In genomic region chr15:42207674-42208579, GRCh38 we compare ENCODE assay signal across 1 cellular context.
TF ChIP-seq lines count a peak whose summit lies in the region.

TSS of gene VPS39 (minus strand) at chr15:42208304. CDS start at chr15:42208153, 151 bp downstream.

TF ChIP-seq in HepG2, 621 proteins besides CTCF, POLR2A, EP300 and RAD21 (continued from another document and continues in another):
- TF ChIP-seq SMAD3 (CRISPR knock-in tag; IDR thresholded peaks at IDR 0.05) (no peak; the same call in 1 of the 2 replicates), REL (CRISPR knock-in tag; conservative IDR thresholded peaks at IDR 0.05) (no peak), CEBPZ (IDR thresholded peaks at IDR 0.05; ENCODE audit: low read length) (no peak), CCAR2 (optimal IDR thresholded peaks at IDR 0.05; ENCODE audit: low read depth, low read length) (no peak), SMARCE1 (IDR thresholded peaks at IDR 0.05; ENCODE audit: borderline replicate concordance) (no peak), THYN1 (CRISPR knock-in tag; IDR thresholded peaks at IDR 0.05; ENCODE audit: borderline replicate concordance, low read depth) (no peak), PCBP2 (optimal IDR thresholded peaks at IDR 0.05; ENCODE audit: low read depth, low read length, poor library complexity, severe bottlenecking) (no peak), ZNF879 (CRISPR knock-in tag; IDR thresholded peaks at IDR 0.05) (no peak), MEIS2 (CRISPR knock-in tag; IDR thresholded peaks at IDR 0.05) (0 out of 2 replicates have a peak, but pooled peaks have one; percentile 17), NCOA1 (CRISPR knock-in tag; IDR thresholded peaks at IDR 0.05) (no peak), NR3C1 (CRISPR knock-in tag; IDR thresholded peaks at IDR 0.05) (no peak), PBX2 (CRISPR knock-in tag; IDR thresholded peaks at IDR 0.05) (no peak), ZNF792 (CRISPR knock-in tag; IDR thresholded peaks at IDR 0.05) (no peak), ZKSCAN1 (IDR thresholded peaks at IDR 0.05; ENCODE audit: low read length) (no peak), TP53 (CRISPR knock-in tag; conservative IDR thresholded peaks at IDR 0.05) (0 out of 2 replicates have a peak, but pooled peaks have one; percentile 36), GMEB1 (CRISPR knock-in tag; IDR thresholded peaks at IDR 0.05; ENCODE audit: borderline replicate concordance) (no peak), RNF2 (conservative IDR thresholded peaks at IDR 0.05; ENCODE audit: low read depth) (no peak), ZNF773 (CRISPR knock-in tag; IDR thresholded peaks at IDR 0.05; ENCODE audit: borderline replicate concordance) (no peak), CENPBD1 (CRISPR knock-in tag; IDR thresholded peaks at IDR 0.05; ENCODE audit: borderline replicate concordance, low read depth) (no peak), SKI (IDR thresholded peaks at IDR 0.05; ENCODE audit: partially characterized antibody) (no peak), PRPF4 (IDR thresholded peaks at IDR 0.05; ENCODE audit: low read depth, low read length, poor library complexity, severe bottlenecking) (no peak), PAWR (CRISPR knock-in tag; IDR thresholded peaks at IDR 0.05; ENCODE audit: borderline replicate concordance) (no peak), NFATC3 (CRISPR knock-in tag; IDR thresholded peaks at IDR 0.05) (no peak), HMGXB4 (CRISPR knock-in tag; IDR thresholded peaks at IDR 0.05; ENCODE audit: borderline replicate concordance in 1 of 2, low read depth in 1 of 2) (peak in 1 of 2 experiments; percentile 68; a peak in 2 of 4 replicates), KMT2B (CRISPR knock-in tag; IDR thresholded peaks at IDR 0.05) (0 out of 2 replicates have a peak, but pooled peaks have one; percentile 76), ZNF234 (CRISPR knock-in tag; conservative IDR thresholded peaks at IDR 0.05) (no peak), ARNT (IDR thresholded peaks at IDR 0.05) (no peak), FUBP1 (CRISPR knock-in tag; IDR thresholded peaks at IDR 0.05; ENCODE audit: borderline replicate concordance) (no peak), SRSF4 (IDR thresholded peaks at IDR 0.05; ENCODE audit: low read depth, low read length, poor library complexity, severe bottlenecking) (no peak), KDM1A (CRISPR knock-in tag; IDR thresholded peaks at IDR 0.05) (no peak), STAG1 (CRISPR knock-in tag; IDR thresholded peaks at IDR 0.05) (no peak), DMAP1 (CRISPR knock-in tag; IDR thresholded peaks at IDR 0.05) (peak; percentile 76), ZNF777 (CRISPR knock-in tag; IDR thresholded peaks at IDR 0.05) (no peak), ZFY (CRISPR knock-in tag; IDR thresholded peaks at IDR 0.05) (peak; percentile 92), ZNF670 (CRISPR knock-in tag; IDR thresholded peaks at IDR 0.05; ENCODE audit: borderline replicate concordance) (no peak; the same call in 1 of the 2 replicates), ZFP82 (CRISPR knock-in tag; IDR thresholded peaks at IDR 0.05; ENCODE audit: borderline replicate concordance) (no peak), MED1 (CRISPR knock-in tag; IDR thresholded peaks at IDR 0.05) (peak; percentile 47; the same call in 1 of the 2 replicates), GTF2F1 (IDR thresholded peaks at IDR 0.05; ENCODE audit: low read length) (no peak), HDAC1 (CRISPR knock-in tag; IDR thresholded peaks at IDR 0.05) (peak; percentile 68), IRF9 (CRISPR knock-in tag; IDR thresholded peaks at IDR 0.05; ENCODE audit: borderline replicate concordance) (no peak), U2AF2 (IDR thresholded peaks at IDR 0.05; ENCODE audit: low read depth, low read length) (no peak), IKZF1 (IDR thresholded peaks at IDR 0.05) (no peak), JUN (CRISPR knock-in tag; IDR thresholded peaks at IDR 0.05) (no peak), PAF1 (CRISPR knock-in tag; IDR thresholded peaks at IDR 0.05) (no peak), ZNF207 (IDR thresholded peaks at IDR 0.05; ENCODE audit: borderline replicate concordance) (no peak), ASH2L (IDR thresholded peaks at IDR 0.05; ENCODE audit: insufficient read length, low read depth, low read length) (peak; percentile 76), SNRNP70 (IDR thresholded peaks at IDR 0.05; ENCODE audit: low read depth, low read length) (no peak), ZNF556 (CRISPR knock-in tag; IDR thresholded peaks at IDR 0.05; ENCODE audit: borderline replicate concordance) (no peak; the same call in 1 of the 2 replicates), ARID4A (CRISPR knock-in tag; IDR thresholded peaks at IDR 0.05; ENCODE audit: borderline replicate concordance) (peak; percentile 90)
